ENCODE assay signal across 1 cellular context in the genomic region with DNA sequence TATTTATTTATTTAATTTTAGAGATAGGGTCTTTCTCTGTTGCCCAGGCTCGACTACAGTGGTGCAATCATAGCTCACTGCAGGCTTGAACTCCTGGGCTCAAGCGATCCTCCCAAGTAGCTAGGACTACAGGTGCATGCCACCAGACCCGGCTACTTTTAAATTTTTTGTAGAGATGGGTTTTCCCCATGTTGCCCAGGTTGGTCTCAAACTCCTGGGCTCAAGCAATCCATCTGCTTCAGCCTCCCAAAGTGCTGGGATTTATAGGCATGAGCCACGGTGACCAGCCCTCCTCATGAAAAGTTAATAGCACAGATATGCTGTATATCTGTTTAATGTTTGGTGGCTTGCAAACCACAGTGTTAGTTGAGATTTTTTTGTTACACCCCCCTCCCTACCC.
TF ChIP-seq lines count a peak whose summit lies in the region.

No MANE protein-coding gene starts in this region.

TF ChIP-seq in K562, 482 proteins besides CTCF, POLR2A, EP300 and RAD21:
- peak; percentile 3 for TF ChIP-seq RBBP5 (IDR thresholded peaks at IDR 0.05; ENCODE audit: borderline replicate concordance, insufficient read depth, low read length, poor library complexity, severe bottlenecking)
